In the genomic region with DNA sequence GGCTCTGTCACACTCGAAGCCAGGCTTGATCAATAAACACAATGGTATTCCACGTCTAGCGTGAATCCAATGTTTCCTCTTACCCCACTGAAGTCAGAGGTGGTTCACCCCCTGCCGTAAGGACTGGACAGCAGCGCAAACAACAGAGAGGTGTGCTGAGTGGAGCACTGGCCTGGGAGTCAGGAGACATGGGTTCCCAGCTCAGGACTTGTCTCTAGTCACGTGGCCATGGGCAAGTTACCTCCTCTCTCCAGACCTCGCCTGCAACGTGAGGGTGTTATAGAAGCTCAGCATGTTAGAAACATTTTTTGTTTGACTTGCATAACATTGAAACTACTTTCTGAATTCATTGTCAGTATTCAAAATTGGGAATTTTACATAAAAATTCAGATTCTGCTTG, we compare ENCODE assay signal across 9 cellular contexts.
"Had no signal": no experiment of that assay in that cellular context is flagged by ENCODE, and none has a peak within 500 bp of the region (broad histone marks: within the 10 kb centered on the region; RNA-seq: fewer than 3 reads in every experiment).

No MANE protein-coding gene starts in this region.

- H3K4me1 ChIP-seq: colonic mucosa, prostate gland had no signal

- H3K4me3 Mint-ChIP-seq: activated B cell treated with CpG ODN at 0.5 μM for 24 hours; activated CD8-positive, alpha-beta memory T cell treated with anti-CD3 and anti-CD28 coated beads, Interleukin-2, amount 10 ng/mL, durations not matched to agents 7 days and 5 days; stimulated activated memory B cell treated with anti-CD40 and anti-IgM and Interleukin-4, amounts not matched to agents 10 μg/mL and 1 μg/mL and 100 μg/mL, for 72 hours had no signal

- H3K36me3 ChIP-seq: adrenal gland, prostate gland had no signal

- H3K9me3 ChIP-seq: adrenal gland, colonic mucosa, prostate gland, tibial nerve had no signal

- DNase-seq: activated B cell treated with CpG ODN at 0.5 μM for 24 hours had no signal

- H3K4me3 ChIP-seq: adrenal gland, colonic mucosa, prostate gland, tibial nerve had no signal

- H3K9me3 Mint-ChIP-seq: activated B cell treated with CpG ODN at 0.5 μM for 24 hours; stimulated activated memory B cell treated with anti-CD40 and anti-IgM and Interleukin-4, amounts not matched to agents 10 μg/mL and 1 μg/mL and 100 μg/mL, for 72 hours had no signal

- H3K27ac ChIP-seq: adrenal gland, colonic mucosa, prostate gland had no signal

- H3K27me3 ChIP-seq: adrenal gland, colonic mucosa, tibial nerve had no signal

- H3K27me3 Mint-ChIP-seq: activated B cell treated with CpG ODN at 0.5 μM for 24 hours; stimulated activated memory B cell treated with anti-CD40 and anti-IgM and Interleukin-4, amounts not matched to agents 10 μg/mL and 1 μg/mL and 100 μg/mL, for 72 hours had no signal

- FAIRE-seq: frontal cortex, TTC549 had no signal
